24 cellular contexts compared by ENCODE assay signal in the genomic region with DNA sequence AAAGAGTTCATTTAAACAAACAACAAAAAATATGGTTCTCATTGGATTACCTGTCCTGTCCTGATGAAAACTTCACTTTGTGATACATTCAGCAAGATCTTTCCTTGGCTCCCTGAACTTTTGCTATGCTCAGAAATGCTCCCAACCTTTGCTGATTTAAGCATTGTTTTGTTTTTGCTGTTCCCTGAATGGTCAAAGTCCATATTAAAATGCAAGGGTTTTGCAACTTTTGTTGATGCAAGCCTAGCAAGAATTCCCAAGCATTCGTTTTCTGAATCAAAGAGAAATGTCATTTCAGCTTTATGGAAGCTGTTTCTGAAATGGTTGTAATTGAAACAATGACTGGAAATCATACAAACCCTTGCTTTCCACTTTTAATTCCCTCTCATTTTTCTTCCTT. TPM values are rescaled to one million over a fixed set of nuclear protein-coding genes. Genes with fewer than 3 reads are reported as not detected.
A peak's percentile ranks its signal among the peaks of the same experiment; 100 is the strongest.
DNase-seq lines count a peak whose midpoint lies in the region; ATAC-seq, FAIRE-seq and TF ChIP-seq lines count a peak whose summit lies in the region.
"Had no signal": no experiment of that assay in that cellular context is flagged by ENCODE, and none has a peak within 500 bp of the region (broad histone marks: within the 10 kb centered on the region; RNA-seq: fewer than 3 reads in every experiment).

No MANE protein-coding gene starts in this region.

- H3K27me3 Mint-ChIP-seq in WTC11 (ENCODE audit: low read depth), result peaks cover 32% of the 10 kb centered on the region
- peaks cover 12% of the 10 kb centered on the region for H3K27me3 Mint-ChIP-seq in activated T-cell treated with anti-CD3 and anti-CD28 coated beads, Interleukin-2, amount 50 U/mL, for 72 hours (ENCODE audit: low read depth)
- H3K27me3 Mint-ChIP-seq in CD4-positive, alpha-beta T cell, result peaks cover 9% of the 10 kb centered on the region

- peak overlapping the region; percentile 47 for H3K4me2 ChIP-seq in A549

- H3K27ac Mint-ChIP-seq in WTC11, result no peak overlapping the region
- H3K27ac Mint-ChIP-seq in activated T-cell treated with anti-CD3 and anti-CD28 coated beads, Interleukin-2, amount 50 U/mL, for 72 hours, result no peak overlapping the region
- H3K27ac Mint-ChIP-seq in CD4-positive, alpha-beta T cell, result no peak overlapping the region
- H3K27ac Mint-ChIP-seq: HFFc6 had no signal

- H3K4me1 Mint-ChIP-seq in WTC11, result peaks cover 16% of the 10 kb centered on the region
- peaks cover 45% of the 10 kb centered on the region for H3K4me1 Mint-ChIP-seq in activated T-cell treated with anti-CD3 and anti-CD28 coated beads, Interleukin-2, amount 50 U/mL, for 72 hours (ENCODE audit: low read depth)
- H3K4me1 Mint-ChIP-seq in CD4-positive, alpha-beta T cell (ENCODE audit: low read depth), result peaks cover 24% of the 10 kb centered on the region

- ATAC-seq in A549 (no peak), WTC11 (no peak), right lobe of liver (peak; percentile 12 to 46 (median 22))
- no peak for ATAC-seq in activated T-cell treated with anti-CD3 and anti-CD28 coated beads, Interleukin-2, amount 50 U/mL, for 72 hours (replicated peaks in 1 of 2)
- ATAC-seq in CD4-positive, alpha-beta T cell (ENCODE audit: poor library complexity), result no peak
- ATAC-seq: HCT116 had no signal

- H3K4me1 ChIP-seq in A549 (peaks cover 20% of the 10 kb centered on the region; the same call in 2 of the 3 replicates), right lobe of liver (peaks cover 0 to 39% (median 20%) of the 10 kb centered on the region in 4 donors), spleen (peaks cover 7 to 21% (median 17%) of the 10 kb centered on the region in 6 donors)
- H3K4me1 ChIP-seq: BE2C had no signal

- TF ChIP-seq EP300 in A549 (IDR thresholded peaks at IDR 0.05), result no peak

- DNase-seq in A549 (ENCODE audit: low read depth in 1 of 2, low spot score in 1 of 2), result no peak
- no peak for DNase-seq in WTC11 (ENCODE audit: low spot score)
- peak; percentile 33 for DNase-seq in fibroblast of villous mesenchyme (ENCODE audit: low read depth)
- no peak for DNase-seq in right lobe of liver
- no peak for DNase-seq in spleen
- DNase-seq in activated CD4-positive, CD25-positive, alpha-beta regulatory T cell (lab: John Stamatoyannopoulos, UW), result no peak
- DNase-seq in activated T-cell treated with anti-CD3 and anti-CD28 coated beads, Interleukin-2, amount 50 U/mL, for 72 hours, result no peak
- no peak for DNase-seq in CD4-positive, alpha-beta T cell
- DNase-seq: 8988T; BE2C; C1 segment of cervical spinal cord; Caco-2; CD4-positive, CD25-positive, alpha-beta regulatory T cell; GM23248; HFFc6; IMR-90 had no signal

- FAIRE-seq in A549 (lab: Jason Lieb, UNC), result no peak
- FAIRE-seq: D721Med, G401.6, GM12891, GM19239, H54 had no signal

- TF ChIP-seq CTCF in A549 (IDR thresholded peaks at IDR 0.05) (no peak), WTC11 (IDR thresholded peaks at IDR 0.05) (no peak), fibroblast of villous mesenchyme (IDR thresholded peaks at IDR 0.05; ENCODE audit: insufficient read depth, low read depth, low read length) (no peak), right lobe of liver (IDR thresholded peaks at IDR 0.05) (no peak), spleen (IDR thresholded peaks at IDR 0.05 in 8 of 11, conservative IDR thresholded peaks at IDR 0.05 in 3 of 11) (no peak)
- TF ChIP-seq CTCF in CD4-positive, alpha-beta T cell (IDR thresholded peaks at IDR 0.05), result no peak

- no peaks in the 10 kb centered on the region for H3K27me3 ChIP-seq in right lobe of liver
- H3K27me3 ChIP-seq in spleen (replicated peaks in 1 of 7), result peaks cover 0 to 5% (median 0%) of the 10 kb centered on the region in 7 donors
- no peaks in the 10 kb centered on the region for H3K27me3 ChIP-seq in CD4-positive, alpha-beta T cell (ENCODE audit: control insufficient read depth, insufficient read depth, low read length)

- 17% methylated on average over 1 of the region's 1 CpG for WGBS in A549 (ENCODE audit: missing lambda C conversion rate)
- 29% methylated on average over 1 of the region's 1 CpG for WGBS in right lobe of liver (ENCODE audit: insufficient coverage, low coverage, low lambda C conversion rate, missing lambda C conversion rate)
- WGBS in spleen, 5 donors, result 75 to 92% (median 84%) methylated on average over 1 of the region's 1 CpG

- TF ChIP-seq RAD21 in A549 (conservative IDR thresholded peaks at IDR 0.05 in 1 of 2, IDR thresholded peaks at IDR 0.05 in 1 of 2), result no peak

- H3K27ac ChIP-seq in A549 (no peak overlapping the region), right lobe of liver (peak overlapping the region; percentile 75 to 97 (median 91)), spleen (no peak overlapping the region)
- no peak overlapping the region for H3K27ac ChIP-seq in CD4-positive, alpha-beta T cell (ENCODE audit: low read depth, low read length)
- H3K27ac ChIP-seq: GM23248, HL-60 had no signal

- H3K9me3 Mint-ChIP-seq in WTC11, result 0 out of 2 replicates have a peak, but pooled peaks cover 4% of the 10 kb centered on the region
- H3K9me3 Mint-ChIP-seq in activated T-cell treated with anti-CD3 and anti-CD28 coated beads, Interleukin-2, amount 50 U/mL, for 72 hours, result no peaks in the 10 kb centered on the region
- no peaks in the 10 kb centered on the region for H3K9me3 Mint-ChIP-seq in CD4-positive, alpha-beta T cell
- H3K9me3 Mint-ChIP-seq: HFFc6 had no signal

- H3K9me3 ChIP-seq in A549 (no peaks in the 10 kb centered on the region), right lobe of liver (no peaks in the 10 kb centered on the region), spleen (no peaks in the 10 kb centered on the region)
- no peaks in the 10 kb centered on the region for H3K9me3 ChIP-seq in CD4-positive, alpha-beta T cell (ENCODE audit: control insufficient read depth, low read length)
- H3K9me3 ChIP-seq: BE2C, Caco-2 had no signal

- POLR2A ChIA-PET in A549 (lab: Yijun Ruan, JAX), result no interaction called here
- POLR2A ChIA-PET in WTC11 (lab: Charles Lee), result interaction anchor here (0.7 kb wide), 2 partner anchors 35 to 132 kb away, joined by 3 to 4 read pairs; no protein-coding TSS in a partner anchor
- POLR2A ChIA-PET in CD4-positive, alpha-beta T cell (lab: Charles Lee), result no interaction called here

- TF ChIP-seq POLR2A in A549 (IDR thresholded peaks at IDR 0.05; ENCODE audit: low read length) (no peak), right lobe of liver (IDR thresholded peaks at IDR 0.05) (no peak), spleen (IDR thresholded peaks at IDR 0.05) (no peak)

- H3K36me3 ChIP-seq in right lobe of liver (no peaks in the 10 kb centered on the region), spleen (no peaks in the 10 kb centered on the region)

- no peak overlapping the region for H3K4me3 Mint-ChIP-seq in WTC11
- no peak overlapping the region for H3K4me3 Mint-ChIP-seq in activated T-cell treated with anti-CD3 and anti-CD28 coated beads, Interleukin-2, amount 50 U/mL, for 72 hours
- H3K4me3 Mint-ChIP-seq in CD4-positive, alpha-beta T cell, result no peak overlapping the region
- H3K4me3 Mint-ChIP-seq: HFFc6 had no signal

- CTCF ChIA-PET in A549 (lab: Yijun Ruan, JAX), result interaction anchor here (0.6 to 4.6 kb wide), 2 partner anchors 11 to 537 kb away, joined by 3 to 29 read pairs; no protein-coding TSS in a partner anchor
- CTCF ChIA-PET in WTC11 (lab: Charles Lee), result interaction anchor here (0.7 to 5.0 kb wide), 2 partner anchors 11 to 682 kb away, joined by 3 to 44 read pairs; no protein-coding TSS in a partner anchor
- CTCF ChIA-PET in CD4-positive, alpha-beta T cell (lab: Charles Lee), result interaction anchor here (0.9 to 2.1 kb wide), 2 partner anchors 10 to 59 kb away, joined by 3 to 16 read pairs; no protein-coding TSS in a partner anchor

- peaks cover 2% of the 10 kb centered on the region; the same call in 1 of the 2 replicates for H3K36me3 Mint-ChIP-seq in WTC11
- peaks cover 5 to 11% of the 10 kb centered on the region in 2 donors for H3K36me3 Mint-ChIP-seq in activated T-cell treated with anti-CD3 and anti-CD28 coated beads, Interleukin-2, amount 50 U/mL, for 72 hours (ENCODE audit: insufficient read depth in 2 of 2)
- peaks cover 11% of the 10 kb centered on the region for H3K36me3 Mint-ChIP-seq in CD4-positive, alpha-beta T cell (ENCODE audit: low read depth)
- H3K36me3 Mint-ChIP-seq: CD4-positive, CD25-positive, alpha-beta regulatory T cell had no signal

- intact Hi-C loops in right lobe of liver (cut with DNase I), result no loop called here
- intact Hi-C loops in spleen (cut with DNase I; ENCODE audit: low total_unique reads), result no loop called here
- intact Hi-C loops in CD4-positive, alpha-beta T cell (cut with DNase I, micrococcal nuclease), result no loop called here

- no peak overlapping the region for H3K4me3 ChIP-seq in A549
- H3K4me3 ChIP-seq in fibroblast of villous mesenchyme (ENCODE audit: low read depth, low read length), result no peak overlapping the region
- H3K4me3 ChIP-seq in right lobe of liver, result peak overlapping the region in 2 of 3 donors; percentile 25 to 30
- H3K4me3 ChIP-seq in spleen, result no peak overlapping the region
- H3K4me3 ChIP-seq: GM23248 had no signal

RNA-seq across cellular contexts. Expression of gene SFXN1, which starts 3.1 kb away (rescaled TPM):
- polyA plus RNA-seq in A549 (2011; rRNA removed), result 190 and 199 TPM in 2 replicates
- polyA plus RNA-seq in A549 (2012; cell fraction: cytosol; rRNA removed), result 108 and 126 TPM in 2 replicates
- polyA plus RNA-seq in A549 (2012; cell fraction: nucleus; rRNA removed), result 60.2 and 71.0 TPM in 2 replicates
- 76.9 to 79.6 TPM (median 79.5 TPM) in 3 replicates for polyA plus RNA-seq in A549 (2017; fragmentation: RNase III; extraction: RNeasy Plus Mini Kit Qiagen cat#74134 plus additional on column Dnase treatment)
- polyA minus RNA-seq in A549 (2011; rRNA and poly(A)+ RNA removed), result 209 and 241 TPM in 2 replicates
- total RNA-seq in WTC11 (2021), result 82.9 to 96.1 TPM (median 85.6 TPM) in 3 replicates
- 54.4 and 86.8 TPM in 2 replicates for total RNA-seq in fibroblast of villous mesenchyme
- 100 to 1,000 TPM in 2 of 6 experiments, 10 to 100 TPM in 4; 58.9 to 123 (median 89.1) TPM for total RNA-seq in right lobe of liver
- 10 to 100 TPM; 28.2 to 57.3 (median 45.0) TPM for total RNA-seq in spleen
- 10 to 100 TPM in 2 of 3 donors, 1 to 10 TPM in 1; 7.5 to 11.6 (median 11.3) TPM for polyA plus RNA-seq in spleen
- total RNA-seq in activated T-cell treated with anti-CD3 and anti-CD28 coated beads, Interleukin-2, amount 50 U/mL, for 72 hours, result 100 to 1,000 TPM; 150 to 151 TPM
- total RNA-seq in CD4-positive, alpha-beta T cell, result 100 to 1,000 TPM; 133 to 138 TPM

RNA-seq across cellular contexts. Expression of gene DRD1, which starts 31.3 kb away (rescaled TPM):
- polyA plus RNA-seq in A549 (2011; rRNA removed) (5.7 and 6.6 TPM in 2 replicates), A549 (2017; fragmentation: RNase III; extraction: RNeasy Plus Mini Kit Qiagen cat#74134 plus additional on column Dnase treatment) (0.85 to 0.90 TPM (median 0.87 TPM) in 3 replicates), spleen (under 1 TPM; 0.03 to 0.07 (median 0.05) TPM)
- 1.6 and 2.0 TPM in 2 replicates for polyA plus RNA-seq in A549 (2012; cell fraction: cytosol; rRNA removed)
- polyA plus RNA-seq in A549 (2012; cell fraction: nucleus; rRNA removed), result 4.5 and 5.5 TPM in 2 replicates
- 7.0 and 9.8 TPM in 2 replicates for polyA minus RNA-seq in A549 (2011; rRNA and poly(A)+ RNA removed)
- total RNA-seq in WTC11 (2021) (0.07 TPM in 2 of 3 replicates, not detected in the other), fibroblast of villous mesenchyme (under 0.01 TPM in 2 replicates), right lobe of liver (under 1 TPM in 3 of 6 experiments, not detected in 3; 0.06 to 0.18 (median 0.15) TPM), spleen (under 1 TPM in 4 of 7 donors, not detected in 3; 0.11 to 0.83 (median 0.14) TPM)
- not detected for total RNA-seq in activated T-cell treated with anti-CD3 and anti-CD28 coated beads, Interleukin-2, amount 50 U/mL, for 72 hours
- not detected for total RNA-seq in CD4-positive, alpha-beta T cell
- total RNA-seq: Caco-2; CD4-positive, CD25-positive, alpha-beta regulatory T cell; GM23248; HFFc6; HT1080 had no signal
- polyA plus RNA-seq: CD4-positive, CD25-positive, alpha-beta regulatory T cell; GM23248 had no signal

Comparison
In these comparisons a context has a peak if more than half of its experiments do, and no peak if none do; other contexts are left out.
1. ATAC-seq: peak in right lobe of liver (4 of 4); none in A549 (0 of 2), WTC11 (single experiment), activated T-cell treated with anti-CD3 and anti-CD28 coated beads, Interleukin-2, amount 50 U/mL, for 72 hours (0 of 2) and CD4-positive, alpha-beta T cell (single experiment).
2. H3K27ac ChIP-seq: peak in right lobe of liver (3 of 3); none in A549 (0 of 2), spleen (0 of 8) and CD4-positive, alpha-beta T cell (single experiment).
3. H3K4me3 ChIP-seq: peak in right lobe of liver (2 of 3); none in A549 (single experiment), fibroblast of villous mesenchyme (single experiment) and spleen (0 of 8).